In genomic region chr9:36566813-36567217, GRCh38 we compare ENCODE assay signal across 10 cellular contexts. TPM values are rescaled to one million over a fixed set of nuclear protein-coding genes. Genes with fewer than 3 reads are reported as not detected.
DNase-seq lines count a peak whose midpoint lies in the region; TF ChIP-seq lines count a peak whose summit lies in the region.
"Had no signal": no experiment of that assay in that cellular context is flagged by ENCODE, and none has a peak within 500 bp of the region (broad histone marks: within the 10 kb centered on the region; RNA-seq: fewer than 3 reads in every experiment).

No MANE protein-coding gene starts in this region.

- H3K4me2 ChIP-seq in mesendoderm (ENCODE audit: low read length) = no peak overlapping the region

- H3K79me1 ChIP-seq in mesendoderm (ENCODE audit: low read length) = no peaks in the 10 kb centered on the region

- H3K36me3 Mint-ChIP-seq in CD8-positive, alpha-beta memory T cell = no peaks in the 10 kb centered on the region

- H2BK15ac ChIP-seq in mesendoderm (replicated peaks; ENCODE audit: low read depth) = no peak overlapping the region

- no peaks in the 10 kb centered on the region for H3K9me3 Mint-ChIP-seq in CD8-positive, alpha-beta memory T cell

- H3K36me3 ChIP-seq in subcutaneous abdominal adipose tissue (ENCODE audit: control insufficient read depth in 5 of 5, insufficient read depth in 5 of 5, low read length in 5 of 5) (no peaks in the 10 kb centered on the region), mesendoderm (ENCODE audit: control insufficient read depth, insufficient read depth, low read length) (no peaks in the 10 kb centered on the region)
- H3K36me3 ChIP-seq in CD8-positive, alpha-beta memory T cell (ENCODE audit: insufficient read depth, low read length) = no peaks in the 10 kb centered on the region

- H3K4me1 ChIP-seq in subcutaneous abdominal adipose tissue (ENCODE audit: control insufficient read depth in 5 of 5, insufficient read depth in 5 of 5, low read length in 5 of 5) (peaks cover 0 to 14% (median 8%) of the 10 kb centered on the region in 5 donors), mesendoderm (ENCODE audit: control insufficient read depth, low read depth, low read length) (no peaks in the 10 kb centered on the region)
- peaks cover 1% of the 10 kb centered on the region for H3K4me1 ChIP-seq in CD8-positive, alpha-beta memory T cell (ENCODE audit: insufficient read depth, low read length)

- no peaks in the 10 kb centered on the region for H3K9me3 ChIP-seq in subcutaneous abdominal adipose tissue (ENCODE audit: control insufficient read depth in 5 of 5, low read length in 5 of 5)
- no peaks in the 10 kb centered on the region for H3K9me3 ChIP-seq in CD8-positive, alpha-beta memory T cell (ENCODE audit: low read length)

- no peaks in the 10 kb centered on the region for H3K79me2 ChIP-seq in mesendoderm (ENCODE audit: control insufficient read depth, insufficient read depth, low read length)

- H3K4me1 Mint-ChIP-seq in CD8-positive, alpha-beta memory T cell = peaks cover 0 to 2% (median 0%) of the 10 kb centered on the region in 3 donors

- H2BK5ac ChIP-seq in mesendoderm (ENCODE audit: low read length) = no peak overlapping the region

- H2AK5ac ChIP-seq in mesendoderm (ENCODE audit: low read length) = no peak overlapping the region

- H3K27ac ChIP-seq in subcutaneous abdominal adipose tissue (ENCODE audit: low read depth, low read length) (peak overlapping the region; percentile 88), mesendoderm (ENCODE audit: low read depth, low read length) (no peak overlapping the region)
- H3K27ac ChIP-seq in CD8-positive, alpha-beta memory T cell (ENCODE audit: low read depth, low read length) = no peak overlapping the region

- in situ Hi-C loops in astrocyte of the spinal cord (cut with HindIII; ENCODE audit: low sequenced_read_pairs) = no loop called here

- POLR2A ChIA-PET in CD8-positive, alpha-beta memory T cell (lab: Charles Lee) = no interaction called here

- H3K4me3 Mint-ChIP-seq in CD8-positive, alpha-beta memory T cell = no peak overlapping the region

- no peak overlapping the region for H3K18ac ChIP-seq in mesendoderm (ENCODE audit: low read length)

- H4K8ac ChIP-seq in mesendoderm (ENCODE audit: low read depth, low read length) = no peak overlapping the region

- no peak overlapping the region for H3K4me3 ChIP-seq in astrocyte of the spinal cord (ENCODE audit: low read depth, low read length)
- H3K4me3 ChIP-seq in subcutaneous abdominal adipose tissue (ENCODE audit: low read depth in 1 of 5, low read length in 5 of 5) = no peak overlapping the region
- no peak overlapping the region for H3K4me3 ChIP-seq in CD8-positive, alpha-beta memory T cell (ENCODE audit: low read length)
- no peak overlapping the region for H3K4me3 ChIP-seq in mesendoderm (ENCODE audit: low read length)
- H3K4me3 ChIP-seq: GM12878 had no signal

- TF ChIP-seq CTCF in astrocyte of the spinal cord (IDR thresholded peaks at IDR 0.05; ENCODE audit: low read depth, low read length) = no peak

- peaks cover 4 to 14% of the 10 kb centered on the region in 2 donors for H3K27me3 Mint-ChIP-seq in CD8-positive, alpha-beta memory T cell

- H3K56ac ChIP-seq in mesendoderm (ENCODE audit: low read length) = no peak overlapping the region

- H3K9ac ChIP-seq in subcutaneous abdominal adipose tissue (ENCODE audit: low read length in 5 of 5) (peak overlapping the region in 3 of 5 donors; percentile 30 to 72 (median 66)), mesendoderm (ENCODE audit: low read length) (no peak overlapping the region)

- peak; percentile 19 for DNase-seq in HPDE6-E6E7 (ENCODE audit: extremely low spot score)
- peak; percentile 44 for DNase-seq in astrocyte of the spinal cord (ENCODE audit: low read depth, low spot score)
- peak; percentile 57 for DNase-seq in islet precursor cell
- DNase-seq in CD8-positive, alpha-beta memory T cell = no peak
- no peak for DNase-seq in mesendoderm
- no peak for DNase-seq in ecto neural progenitor cell (ENCODE audit: low spot score)
- no peak for DNase-seq in activated CD4-positive, alpha-beta T cell treated with anti-CD3 and anti-CD28 coated beads for 1 hour
- DNase-seq: NCI-H2227 treated with DMSO at 0.1 percent for 48 hours had no signal

- no peak overlapping the region for H4K5ac ChIP-seq in mesendoderm (ENCODE audit: low read length)

- no peak overlapping the region for H3K23ac ChIP-seq in mesendoderm (ENCODE audit: low read length)

- no CpG with 5 or more reads among the region's 8 CpGs for WGBS in mesendoderm (ENCODE audit: extremely low coverage, insufficient coverage, low lambda C conversion rate)

- H2BK120ac ChIP-seq in mesendoderm (ENCODE audit: low read depth, low read length) = no peak overlapping the region

- H3K27ac Mint-ChIP-seq in CD8-positive, alpha-beta memory T cell = no peak overlapping the region

- H3K27me3 ChIP-seq in subcutaneous abdominal adipose tissue (ENCODE audit: control insufficient read depth in 5 of 5, insufficient read depth in 4 of 5, low read length in 5 of 5) (no peaks in the 10 kb centered on the region), mesendoderm (ENCODE audit: insufficient read depth, low read length, poor library complexity) (no peaks in the 10 kb centered on the region)
- H3K27me3 ChIP-seq in CD8-positive, alpha-beta memory T cell (ENCODE audit: insufficient read depth, low read length, poor library complexity, severe bottlenecking) = no peaks in the 10 kb centered on the region

- no peak overlapping the region for H3K4ac ChIP-seq in mesendoderm (ENCODE audit: low read depth, low read length)

- CTCF ChIA-PET in CD8-positive, alpha-beta memory T cell (lab: Charles Lee) = interaction anchor here (0.6 kb wide), 1 partner anchor 238 kb away, joined by 3 read pairs; no protein-coding TSS in a partner anchor

RNA-seq across cellular contexts. Expression of gene MELK, which starts 5.9 kb away (rescaled TPM):
- 10 to 100 TPM; 51.0 to 51.6 TPM for total RNA-seq in CD8-positive, alpha-beta memory T cell
- polyA plus RNA-seq in CD8-positive, alpha-beta memory T cell = not detected
- 44.1 TPM for polyA plus RNA-seq in mesendoderm (2013, experiment 1 of 2)
- polyA plus RNA-seq in mesendoderm (2013, experiment 2 of 2) = 46.1 TPM

Comparison
In these comparisons a context has a peak if more than half of its experiments do, and no peak if none do; other contexts are left out.
1. DNase-seq: peak in HPDE6-E6E7 (single experiment), astrocyte of the spinal cord (single experiment) and islet precursor cell (single experiment); none in CD8-positive, alpha-beta memory T cell (0 of 5), mesendoderm (single experiment), ecto neural progenitor cell (single experiment) and activated CD4-positive, alpha-beta T cell treated with anti-CD3 and anti-CD28 coated beads for 1 hour (single experiment).